ENCODE assay signal across 19 cellular contexts in genomic region chr7:295155-296154, GRCh38. TPM values are rescaled to one million over a fixed set of nuclear protein-coding genes. Genes with fewer than 3 reads are reported as not detected.
DNase-seq lines count a peak whose midpoint lies in the region; ATAC-seq and TF ChIP-seq lines count a peak whose summit lies in the region.
"Had no signal": no experiment of that assay in that cellular context is flagged by ENCODE, and none has a peak within 500 bp of the region (broad histone marks: within the 10 kb centered on the region; RNA-seq: fewer than 3 reads in every experiment).

No MANE protein-coding gene starts in this region.

- H3K9me3 Mint-ChIP-seq in CD14-positive monocyte = peaks cover 0 to 4% (median 0%) of the 10 kb centered on the region in 7 donors

- H3K4me3 ChIP-seq in NT2/D1 (ENCODE audit: insufficient read length, low read depth) (no peak overlapping the region), left lung (no peak overlapping the region)
- H3K4me3 ChIP-seq: K562, SK-N-MC had no signal

- no peaks in the 10 kb centered on the region for H3K36me3 Mint-ChIP-seq in CD14-positive monocyte
- H3K36me3 Mint-ChIP-seq: CD4-positive, alpha-beta memory T cell had no signal

- no peaks in the 10 kb centered on the region for H3K4me1 Mint-ChIP-seq in CD14-positive monocyte
- H3K4me1 Mint-ChIP-seq: CD4-positive, alpha-beta memory T cell had no signal

- TF ChIP-seq CTCF in CD14-positive monocyte (IDR thresholded peaks at IDR 0.05) (no peak), left lung (IDR thresholded peaks at IDR 0.05) (no peak)

- peaks cover 25% of the 10 kb centered on the region for H3K27me3 ChIP-seq in NT2/D1 (ENCODE audit: insufficient read depth, insufficient read length)
- peaks cover 18 to 66% of the 10 kb centered on the region in 2 donors for H3K27me3 ChIP-seq in left lung

- H3K9me3 ChIP-seq in NT2/D1 (ENCODE audit: insufficient read depth, low read length) (peaks cover under 1% of the 10 kb centered on the region; the same call in 1 of the 2 replicates), left lung (no peaks in the 10 kb centered on the region)

- peak overlapping the region; percentile 26 for H3K9ac ChIP-seq in NT2/D1 (ENCODE audit: insufficient read length, low read depth)

- H3K4me1 ChIP-seq in NT2/D1 (ENCODE audit: insufficient read depth, insufficient read length) = peaks cover 9% of the 10 kb centered on the region
- peaks cover 0 to 4% of the 10 kb centered on the region in 2 donors for H3K4me1 ChIP-seq in left lung

- ATAC-seq in left lung (peak; percentile 78), sciatic nerve (no peak), GM21360 (IDR thresholded peaks at IDR 0.05; ENCODE audit: unreplicated experiment) (no peak), HG02852 (IDR thresholded peaks at IDR 0.05; ENCODE audit: unreplicated experiment) (no peak)
- ATAC-seq: K562 had no signal

- H3K27ac ChIP-seq in left lung = no peak overlapping the region
- H3K27ac ChIP-seq: SK-N-MC had no signal

- peak overlapping the region in 1 of 2 donors; percentile 9 for H3K4me3 Mint-ChIP-seq in CD14-positive monocyte
- H3K4me3 Mint-ChIP-seq: CD4-positive, alpha-beta memory T cell had no signal

- DNase-seq in CD14-positive monocyte (ENCODE audit: low spot score) (peak; percentile 44), NT2/D1 (ENCODE audit: low read depth, low spot score) (no peak), left lung (peak in 1 of 2 donors; percentile 61), sciatic nerve (ENCODE audit: low spot score) (peak; percentile 55), NAMALWA (ENCODE audit: low spot score) (no peak)
- DNase-seq in stimulated activated CD4-positive, alpha-beta T cell treated with anti-CD3 and anti-CD28 coated beads, Interleukin-4, amount 100 ng/mL, for 4 hours = no peak
- DNase-seq: AML-193; CD4-positive, alpha-beta memory T cell; NCI-H1092; NCI-H1694; NCI-H2107; NCI-H345; NCI-H526 treated with DMSO at 0.1 percent for 48 hours had no signal

- no peaks in the 10 kb centered on the region for H3K36me3 ChIP-seq in NT2/D1 (ENCODE audit: insufficient read depth, insufficient read length, low read length)
- H3K36me3 ChIP-seq in left lung = no peaks in the 10 kb centered on the region

- H3K27me3 Mint-ChIP-seq in CD14-positive monocyte (ENCODE audit: low read depth in 3 of 3) = peaks cover 23 to 42% (median 26%) of the 10 kb centered on the region in 3 donors

- no peak overlapping the region for H3K27ac Mint-ChIP-seq in CD14-positive monocyte
- H3K27ac Mint-ChIP-seq: CD4-positive, alpha-beta memory T cell had no signal

- intact Hi-C loops in CD14-positive monocyte (cut with micrococcal nuclease) = no loop called here
- intact Hi-C loops in left lung (cut with DNase I) = no loop called here
- intact Hi-C loops in sciatic nerve (cut with DNase I) = no loop called here

RNA-seq across cellular contexts. Expression of gene FOXL3, which starts 5.5 kb away (rescaled TPM):
- not detected for polyA plus RNA-seq in CD14-positive monocyte
- total RNA-seq in left lung = not detected
- total RNA-seq in sciatic nerve = not detected
- total RNA-seq: A673; CD4-positive, alpha-beta memory T cell; Daoy; K562 had no signal
- polyA plus RNA-seq: CD4-positive, alpha-beta memory T cell; K562 had no signal

Comparison
In these comparisons a context has a peak if more than half of its experiments do, and no peak if none do; other contexts are left out.
1. DNase-seq: peak in CD14-positive monocyte (single experiment) and sciatic nerve (single experiment); none in NT2/D1 (single experiment), stimulated activated CD4-positive, alpha-beta T cell treated with anti-CD3 and anti-CD28 coated beads, Interleukin-4, amount 100 ng/mL, for 4 hours (0 of 2) and NAMALWA (single experiment).